8 cellular contexts compared by ENCODE assay signal in the genomic region with DNA sequence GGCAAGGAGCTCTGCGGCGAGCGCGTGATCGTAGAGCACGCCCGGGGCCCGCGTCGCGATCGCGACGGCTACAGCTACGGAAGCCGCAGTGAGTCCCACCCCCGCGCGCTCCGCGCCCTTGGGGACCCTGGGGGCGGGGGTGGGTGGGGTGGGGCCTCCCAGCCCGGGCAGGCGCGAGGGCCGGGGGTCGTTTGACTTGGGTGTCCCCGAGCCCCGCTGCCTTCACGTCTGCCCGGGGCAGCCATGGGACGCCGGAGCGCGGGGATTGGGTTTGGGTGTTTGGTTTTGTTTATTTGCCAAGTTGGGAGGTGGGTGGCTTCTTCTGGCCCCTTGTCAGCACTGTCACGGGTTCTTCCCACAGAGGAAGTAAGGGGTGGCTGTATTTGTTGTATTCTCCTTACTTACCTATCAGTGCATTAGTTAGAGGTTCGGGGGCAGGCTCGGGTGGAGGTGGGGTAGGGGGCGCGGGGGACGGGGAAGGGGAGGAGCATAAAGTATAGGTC. TPM values are rescaled to one million over a fixed set of nuclear protein-coding genes. Genes with fewer than 3 reads are reported as not detected.
A peak's percentile ranks its signal among the peaks of the same experiment; 100 is the strongest.
DNase-seq lines count a peak whose midpoint lies in the region; ATAC-seq and TF ChIP-seq lines count a peak whose summit lies in the region.

No MANE protein-coding gene starts in this region.

- no peaks in the 10 kb centered on the region for H3K9me3 ChIP-seq in A673 (ENCODE audit: low read depth, low read length, poor library complexity, severe bottlenecking)
- no peaks in the 10 kb centered on the region for H3K9me3 ChIP-seq in SJSA1 (replicated peaks)
- no peaks in the 10 kb centered on the region for H3K9me3 ChIP-seq in fibroblast of lung (ENCODE audit: control insufficient read depth, insufficient read depth, low read depth, low read length)
- no peaks in the 10 kb centered on the region for H3K9me3 ChIP-seq in psoas muscle

- H3K27ac ChIP-seq in A673 (ENCODE audit: low read depth, low read length, poor library complexity, severe bottlenecking), result peak overlapping the region; percentile 100
- peak overlapping the region; percentile 99 for H3K27ac ChIP-seq in SJSA1
- peak overlapping the region; percentile 98 for H3K27ac ChIP-seq in fibroblast of lung (ENCODE audit: insufficient read depth, low read length)
- H3K27ac ChIP-seq in psoas muscle, result peak overlapping the region; percentile 98

- H3K36me3 ChIP-seq in A673 (ENCODE audit: insufficient read depth, low read length, poor library complexity, severe bottlenecking) (peaks cover 48% of the 10 kb centered on the region), SJSA1 (peaks cover 46% of the 10 kb centered on the region), fibroblast of lung (ENCODE audit: control insufficient read depth, insufficient read depth, low read length) (peaks cover 11% of the 10 kb centered on the region), psoas muscle (ENCODE audit: insufficient read depth in 1 of 2, low read depth in 1 of 2) (peaks cover 7 to 47% of the 10 kb centered on the region in 2 donors)

- H3K9ac ChIP-seq in fibroblast of lung (ENCODE audit: insufficient read depth, low read length), result peak overlapping the region; percentile 100

- no peaks in the 10 kb centered on the region for H4K20me1 ChIP-seq in fibroblast of lung (ENCODE audit: control insufficient read depth, extremely low read depth, insufficient read depth, low read length)

- peak overlapping the region; percentile 89 for H3K4me3 ChIP-seq in A673 (ENCODE audit: low read depth, low read length, poor library complexity, severe bottlenecking)
- peak overlapping the region; percentile 88 for H3K4me3 ChIP-seq in SJSA1
- H3K4me3 ChIP-seq in fibroblast of lung (replicated peaks in 1 of 4; ENCODE audit: control extremely low read depth in 1 of 4, insufficient read depth in 1 of 4, low read depth in 3 of 4, low read length in 4 of 4), result peak overlapping the region; percentile 77 to 96 (median 91)
- H3K4me3 ChIP-seq in psoas muscle, result peak overlapping the region; percentile 82

- intact Hi-C loops in A673 (cut with micrococcal nuclease; ENCODE audit: unreplicated experiment) (no loop called here), psoas muscle (cut with DNase I) (loop anchor here (5.0 to 10.0 kb wide), 2 partner anchors 134 to 626 kb away; partner anchors contain the start of gene IFT52 (in 2 of the 2))

- H3K4me1 ChIP-seq in A673 (ENCODE audit: insufficient read depth, low read length, poor library complexity, severe bottlenecking) (peaks cover 8% of the 10 kb centered on the region), SJSA1 (replicated peaks) (0 out of 2 replicates have a peak, but pooled peaks cover 7% of the 10 kb centered on the region), fibroblast of lung (ENCODE audit: control insufficient read depth, extremely low read depth, insufficient read depth, low read length) (no peaks in the 10 kb centered on the region), psoas muscle (peaks cover 17% of the 10 kb centered on the region)

- CTCF ChIA-PET in A673 (lab: Charles Lee), result interaction anchor here (0.7 to 1.5 kb wide), 2 partner anchors 10 to 173 kb away, joined by 4 to 7 read pairs; no protein-coding TSS in a partner anchor

- TF ChIP-seq CTCF in A673 (conservative IDR thresholded peaks at IDR 0.05; ENCODE audit: low read depth, low read length) (no peak), fibroblast of lung (conservative IDR thresholded peaks at IDR 0.05 in 1 of 2, IDR thresholded peaks at IDR 0.05 in 1 of 2; ENCODE audit: low read depth in 1 of 2, low read length in 2 of 2) (no peak), psoas muscle (IDR thresholded peaks at IDR 0.05) (no peak)

- POLR2A ChIA-PET in A673 (lab: Charles Lee; ENCODE audit: low non-redundant PET), result interaction anchor here (0.6 to 0.8 kb wide), 4 partner anchors 10 to 1839 kb away, joined by 3 to 14 read pairs (median 4); no protein-coding TSS in a partner anchor

- peaks cover 44% of the 10 kb centered on the region for H3K79me2 ChIP-seq in fibroblast of lung (ENCODE audit: control insufficient read depth, insufficient read depth, low read length)

- H2AFZ ChIP-seq in fibroblast of lung (ENCODE audit: low read length), result no peak overlapping the region

- 1% methylated on average over 29 to 41 of the region's 41 CpGs for WGBS in psoas muscle, 3 donors

- DNase-seq in A673 (ENCODE audit: low spot score) (peak; percentile 47), SJSA1 (ENCODE audit: low read depth in 1 of 2, low spot score in 2 of 2) (no peak), fibroblast of lung (ENCODE audit: low read depth in 2 of 2) (peak in 1 of 2 donors; percentile 23), psoas muscle (no peak), COR-L47 (lab: John Stamatoyannopoulos, UW) (no peak)

- BruUV-seq in A673 (replicated peaks; lab: Mats Ljungman, UMichigan), result no TSS peak

- H3K27me3 ChIP-seq in A673 (replicated peaks; ENCODE audit: insufficient read depth, low read depth, low read length, poor library complexity), result no peaks in the 10 kb centered on the region
- no peaks in the 10 kb centered on the region for H3K27me3 ChIP-seq in SJSA1 (replicated peaks)
- peaks cover 4% of the 10 kb centered on the region for H3K27me3 ChIP-seq in fibroblast of lung (ENCODE audit: control insufficient read depth, insufficient read depth, low read length)
- H3K27me3 ChIP-seq in psoas muscle (ENCODE audit: insufficient read depth in 3 of 3, low read length in 2 of 3), result no peaks in the 10 kb centered on the region

- ATAC-seq in GM19023 (IDR thresholded peaks at IDR 0.05; ENCODE audit: unreplicated experiment), result peak; percentile 8
- no peak for ATAC-seq in psoas muscle
- no peak for ATAC-seq in GM19467 (IDR thresholded peaks at IDR 0.05; ENCODE audit: unreplicated experiment)
- ATAC-seq in HG02571 (IDR thresholded peaks at IDR 0.05; ENCODE audit: unreplicated experiment), result no peak

- H3K4me2 ChIP-seq in fibroblast of lung (ENCODE audit: extremely low read depth, insufficient read depth, low read length), result peak overlapping the region; percentile 100

RNA-seq across cellular contexts. Expression of gene SRSF6, which starts 0.8 kb away (rescaled TPM):
- 189 and 212 TPM in 2 replicates for total RNA-seq in A673 (2021)
- 37.8 and 44.3 TPM in 2 replicates for total RNA-seq in SJSA1 (2014; rRNA removed; shearing (Covaris generic))
- total RNA-seq in fibroblast of lung, result 34.9 and 37.8 TPM in 2 replicates
- polyA plus RNA-seq in fibroblast of lung, result 106 and 128 TPM in 2 replicates
- 79.9 and 103 TPM in 2 replicates for polyA plus RNA-seq in fibroblast of lung (2012)
- polyA minus RNA-seq in fibroblast of lung (ENCODE audit: low replicate concordance), result 8.0 and 21.8 TPM in 2 replicates
- total RNA-seq in psoas muscle, result 10 to 100 TPM; 33.8 to 76.9 (median 53.3) TPM
- 10 to 100 TPM; 26.3 to 38.9 (median 26.7) TPM for polyA plus RNA-seq in psoas muscle

RNA-seq across cellular contexts. Expression of gene L3MBTL1, which starts 49.0 kb away (rescaled TPM):
- total RNA-seq in A673 (2021) (8.1 and 9.6 TPM in 2 replicates), fibroblast of lung (6.2 and 10.7 TPM in 2 replicates), psoas muscle (1 to 10 TPM; 2.2 to 4.2 (median 3.5) TPM)
- total RNA-seq in SJSA1 (2014; rRNA removed; shearing (Covaris generic)), result not detected in 2 replicates
- polyA plus RNA-seq in fibroblast of lung (1.2 and 1.5 TPM in 2 replicates), psoas muscle (1 to 10 TPM in 2 of 3 donors, under 1 TPM in 1; 0.82 to 4.3 (median 1.4) TPM)
- 0.73 and 1.0 TPM in 2 replicates for polyA plus RNA-seq in fibroblast of lung (2012)
- polyA minus RNA-seq in fibroblast of lung (ENCODE audit: low replicate concordance), result 1.3 and 3.1 TPM in 2 replicates
